In genomic region chr19:39506944-39507714, GRCh38 we compare ENCODE assay signal across 8 cellular contexts. TPM values are rescaled to one million over a fixed set of nuclear protein-coding genes. Genes with fewer than 3 reads are reported as not detected.
DNase-seq lines count a peak whose midpoint lies in the region; ATAC-seq and TF ChIP-seq lines count a peak whose summit lies in the region.

No MANE protein-coding gene starts in this region.

- H3K9ac ChIP-seq in OCI-LY1 (ENCODE audit: low read length) = peak overlapping the region; percentile 68

- no peak overlapping the region for H3K27ac Mint-ChIP-seq in CD8-positive, alpha-beta memory T cell
- no peak overlapping the region for H3K27ac Mint-ChIP-seq in activated naive CD4-positive, alpha-beta T cell treated with anti-CD3 and anti-CD28 coated beads, Interleukin-2, amount 10 ng/mL, durations not matched to agents 7 days and 5 days

- peak overlapping the region; percentile 71 for H3K4me2 ChIP-seq in OCI-LY1 (ENCODE audit: low read length)

- no peaks in the 10 kb centered on the region for H3K36me3 ChIP-seq in CD8-positive, alpha-beta memory T cell (ENCODE audit: insufficient read depth, low read length)
- H3K36me3 ChIP-seq in OCI-LY1 (ENCODE audit: insufficient read depth, low read length) = no peaks in the 10 kb centered on the region; the same call in 1 of the 2 replicates
- no peaks in the 10 kb centered on the region for H3K36me3 ChIP-seq in left ventricle myocardium inferior
- H3K36me3 ChIP-seq in gastrocnemius medialis = no peaks in the 10 kb centered on the region

- intact Hi-C loops in left ventricle myocardium inferior (cut with micrococcal nuclease) = no loop called here
- intact Hi-C loops in gastrocnemius medialis (cut with DNase I; ENCODE audit: low total_unique reads) = no loop called here

- peaks cover 35 to 60% of the 10 kb centered on the region in 2 donors for H3K27me3 Mint-ChIP-seq in CD8-positive, alpha-beta memory T cell
- H3K27me3 Mint-ChIP-seq in activated naive CD4-positive, alpha-beta T cell treated with anti-CD3 and anti-CD28 coated beads, Interleukin-2, amount 10 ng/mL, durations not matched to agents 7 days and 5 days = peaks cover 83% of the 10 kb centered on the region

- H3F3A ChIP-seq in OCI-LY1 (ENCODE audit: insufficient read depth, low read length) = no peaks in the 10 kb centered on the region

- CTCF ChIA-PET in CD8-positive, alpha-beta memory T cell (lab: Charles Lee) = interaction anchor here (1.4 kb wide), 1 partner anchor 12 kb away, joined by 4 read pairs; no protein-coding TSS in a partner anchor
- CTCF ChIA-PET in activated naive CD4-positive, alpha-beta T cell treated with anti-CD3 and anti-CD28 coated beads, Interleukin-2, amount 10 ng/mL, durations not matched to agents 7 days and 5 days (lab: Charles Lee) = interaction anchor here (1.1 kb wide), 1 partner anchor 67 kb away, joined by 5 read pairs; no protein-coding TSS in a partner anchor

- ATAC-seq in HG02588 (IDR thresholded peaks at IDR 0.05; ENCODE audit: unreplicated experiment) = peak; percentile 51
- ATAC-seq in gastrocnemius medialis = no peak
- no peak for ATAC-seq in HG03039 (IDR thresholded peaks at IDR 0.05; ENCODE audit: unreplicated experiment)
- ATAC-seq in HG03196 (IDR thresholded peaks at IDR 0.05; ENCODE audit: unreplicated experiment) = no peak

- DNase-seq in CD8-positive, alpha-beta memory T cell = peak in 3 of 5 donors; percentile 23 to 57 (median 35)
- peak; percentile 68 for DNase-seq in activated naive CD4-positive, alpha-beta T cell treated with anti-CD3 and anti-CD28 coated beads, Interleukin-2, amount 10 ng/mL, durations not matched to agents 7 days and 5 days
- no peak for DNase-seq in left ventricle myocardium inferior
- DNase-seq in gastrocnemius medialis = no peak

- peak overlapping the region; percentile 69 to 84 (median 79) for H3K4me3 Mint-ChIP-seq in CD8-positive, alpha-beta memory T cell
- peak overlapping the region; percentile 69 for H3K4me3 Mint-ChIP-seq in activated naive CD4-positive, alpha-beta T cell treated with anti-CD3 and anti-CD28 coated beads, Interleukin-2, amount 10 ng/mL, durations not matched to agents 7 days and 5 days

- peaks cover 0 to 6% (median 0%) of the 10 kb centered on the region in 5 donors for H3K9me3 Mint-ChIP-seq in CD8-positive, alpha-beta memory T cell
- H3K9me3 Mint-ChIP-seq in activated naive CD4-positive, alpha-beta T cell treated with anti-CD3 and anti-CD28 coated beads, Interleukin-2, amount 10 ng/mL, durations not matched to agents 7 days and 5 days = no peaks in the 10 kb centered on the region

- no peaks in the 10 kb centered on the region for H4K20me1 ChIP-seq in OCI-LY1 (ENCODE audit: insufficient read depth, low read length)

- H2AFZ ChIP-seq in OCI-LY1 (ENCODE audit: low read length) = no peak overlapping the region

- TF ChIP-seq CTCF in OCI-LY1 (IDR thresholded peaks at IDR 0.05; ENCODE audit: low read length) (no peak), left ventricle myocardium inferior (IDR thresholded peaks at IDR 0.05; ENCODE audit: borderline replicate concordance) (no peak), gastrocnemius medialis (IDR thresholded peaks at IDR 0.05 in 4 of 5, conservative IDR thresholded peaks at IDR 0.05 in 1 of 5) (no peak)

- no peaks in the 10 kb centered on the region for H3K9me3 ChIP-seq in CD8-positive, alpha-beta memory T cell (ENCODE audit: low read length)
- H3K9me3 ChIP-seq in OCI-LY1 (ENCODE audit: low read length) = no peaks in the 10 kb centered on the region
- no peaks in the 10 kb centered on the region for H3K9me3 ChIP-seq in left ventricle myocardium inferior (replicated peaks)
- H3K9me3 ChIP-seq in gastrocnemius medialis = no peaks in the 10 kb centered on the region

- no peak for TF ChIP-seq POLR2A in gastrocnemius medialis (IDR thresholded peaks at IDR 0.05)

- H3K9me2 ChIP-seq in OCI-LY1 (ENCODE audit: low read depth, low read length) = no peaks in the 10 kb centered on the region

- no peaks in the 10 kb centered on the region for H3K36me3 Mint-ChIP-seq in CD8-positive, alpha-beta memory T cell
- no peaks in the 10 kb centered on the region for H3K36me3 Mint-ChIP-seq in activated naive CD4-positive, alpha-beta T cell treated with anti-CD3 and anti-CD28 coated beads, Interleukin-2, amount 10 ng/mL, durations not matched to agents 7 days and 5 days

- peaks cover 16 to 22% (median 18%) of the 10 kb centered on the region in 3 donors for H3K4me1 Mint-ChIP-seq in CD8-positive, alpha-beta memory T cell
- H3K4me1 Mint-ChIP-seq in activated naive CD4-positive, alpha-beta T cell treated with anti-CD3 and anti-CD28 coated beads, Interleukin-2, amount 10 ng/mL, durations not matched to agents 7 days and 5 days = peaks cover 28% of the 10 kb centered on the region

- POLR2A ChIA-PET in CD8-positive, alpha-beta memory T cell (lab: Charles Lee) = no interaction called here

- peaks cover 14% of the 10 kb centered on the region for H3K4me1 ChIP-seq in CD8-positive, alpha-beta memory T cell (ENCODE audit: insufficient read depth, low read length)
- peaks cover 14% of the 10 kb centered on the region for H3K4me1 ChIP-seq in OCI-LY1 (ENCODE audit: insufficient read depth, low read length, severe bottlenecking)
- H3K4me1 ChIP-seq in left ventricle myocardium inferior = peaks cover 8% of the 10 kb centered on the region
- H3K4me1 ChIP-seq in gastrocnemius medialis = no peaks in the 10 kb centered on the region

- no peaks in the 10 kb centered on the region for H3K79me2 ChIP-seq in OCI-LY1 (ENCODE audit: insufficient read depth, low read length)

- H3K27me3 ChIP-seq in CD8-positive, alpha-beta memory T cell (ENCODE audit: insufficient read depth, low read length, poor library complexity, severe bottlenecking) = peaks cover 5% of the 10 kb centered on the region
- peaks cover 5% of the 10 kb centered on the region; the same call in 1 of the 2 replicates for H3K27me3 ChIP-seq in OCI-LY1 (ENCODE audit: insufficient read depth, low read length)
- H3K27me3 ChIP-seq in left ventricle myocardium inferior (ENCODE audit: low read depth) = peaks cover 100% of the 10 kb centered on the region
- H3K27me3 ChIP-seq in gastrocnemius medialis = peaks cover 55 to 83% (median 68%) of the 10 kb centered on the region in 3 donors

- H3K27ac ChIP-seq in CD8-positive, alpha-beta memory T cell (ENCODE audit: low read depth, low read length) = no peak overlapping the region
- H3K27ac ChIP-seq in OCI-LY1 (ENCODE audit: low read depth, low read length, poor library complexity, severe bottlenecking) = no peak overlapping the region
- no peak overlapping the region for H3K27ac ChIP-seq in left ventricle myocardium inferior (replicated peaks)
- H3K27ac ChIP-seq in gastrocnemius medialis = no peak overlapping the region

- peak overlapping the region; percentile 34 for H3K4me3 ChIP-seq in CD8-positive, alpha-beta memory T cell (ENCODE audit: low read length)
- H3K4me3 ChIP-seq in OCI-LY1 (ENCODE audit: low read depth, low read length, poor library complexity, severe bottlenecking) (peak overlapping the region; percentile 67), left ventricle myocardium inferior (peak overlapping the region; percentile 62), gastrocnemius medialis (peak overlapping the region in 3 of 4 donors; percentile 7 to 33 (median 19))

- in situ Hi-C loops in gastrocnemius medialis (cut with MboI; ENCODE audit: low sequenced_read_pairs in 4 of 4) = no loop called here

RNA-seq across cellular contexts. Expression of gene SELENOV, which starts 7.8 kb away (rescaled TPM):
- total RNA-seq in CD8-positive, alpha-beta memory T cell = not detected
- not detected for polyA plus RNA-seq in CD8-positive, alpha-beta memory T cell
- not detected for total RNA-seq in left ventricle myocardium inferior
- not detected for total RNA-seq in gastrocnemius medialis

RNA-seq across cellular contexts. Expression of gene DLL3, which starts 8.4 kb away (rescaled TPM):
- total RNA-seq in CD8-positive, alpha-beta memory T cell = 1 to 10 TPM in 1 of 2 experiments, under 1 TPM in 1; 0.92 to 1.4 TPM
- 0.25 TPM for polyA plus RNA-seq in CD8-positive, alpha-beta memory T cell
- total RNA-seq in left ventricle myocardium inferior (not detected), gastrocnemius medialis (not detected)

RNA-seq across cellular contexts. Expression of gene EID2B, which starts 25.5 kb away (rescaled TPM):
- total RNA-seq in CD8-positive, alpha-beta memory T cell = 1 to 10 TPM; 3.4 to 3.7 TPM
- polyA plus RNA-seq in CD8-positive, alpha-beta memory T cell = 8.5 TPM
- total RNA-seq in left ventricle myocardium inferior = 2.1 TPM
- 1 to 10 TPM in 3 of 4 donors, under 1 TPM in 1; 0.91 to 6.5 (median 1.2) TPM for total RNA-seq in gastrocnemius medialis

RNA-seq across cellular contexts. Expression of gene TIMM50, which starts 26.5 kb away (rescaled TPM):
- 100 to 1,000 TPM; 131 to 137 TPM for total RNA-seq in CD8-positive, alpha-beta memory T cell
- polyA plus RNA-seq in CD8-positive, alpha-beta memory T cell = 47.3 TPM
- total RNA-seq in left ventricle myocardium inferior = 73.8 TPM
- total RNA-seq in gastrocnemius medialis = 10 to 100 TPM; 66.9 to 97.6 (median 85.6) TPM

RNA-seq across cellular contexts. Expression of gene EID2, which starts 32.8 kb away (rescaled TPM):
- total RNA-seq in CD8-positive, alpha-beta memory T cell = 10 to 100 TPM; 14.0 to 15.4 TPM
- 29.2 TPM for polyA plus RNA-seq in CD8-positive, alpha-beta memory T cell
- total RNA-seq in left ventricle myocardium inferior (9.8 TPM), gastrocnemius medialis (10 to 100 TPM in 2 of 4 donors, 1 to 10 TPM in 2; 7.8 to 12.7 (median 9.4) TPM)

Comparison
In these comparisons a context has a peak if more than half of its experiments do, and no peak if none do; other contexts are left out.
1. DNase-seq: peak in CD8-positive, alpha-beta memory T cell (3 of 5) and activated naive CD4-positive, alpha-beta T cell treated with anti-CD3 and anti-CD28 coated beads, Interleukin-2, amount 10 ng/mL, durations not matched to agents 7 days and 5 days (single experiment); none in left ventricle myocardium inferior (single experiment) and gastrocnemius medialis (0 of 2).
2. Peak in every context shown above with its lines, with median percentiles within 50 percentile points of each other: H3K4me3 ChIP-seq.